ENCODE assay signal across 17 cellular contexts in genomic region chr2:236580746-236581355, GRCh38. TPM values are rescaled to one million over a fixed set of nuclear protein-coding genes. Genes with fewer than 3 reads are reported as not detected.
DNase-seq lines count a peak whose midpoint lies in the region; ATAC-seq, FAIRE-seq and TF ChIP-seq lines count a peak whose summit lies in the region.
"Had no signal": no experiment of that assay in that cellular context is flagged by ENCODE, and none has a peak within 500 bp of the region (broad histone marks: within the 10 kb centered on the region; RNA-seq: fewer than 3 reads in every experiment).

No MANE protein-coding gene starts in this region.

- no peaks in the 10 kb centered on the region for H3K27me3 Mint-ChIP-seq in activated CD8-positive, alpha-beta T cell treated with anti-CD3 and anti-CD28 coated beads, Interleukin-2, amount 10 ng/mL, durations not matched to agents 7 days and 5 days (ENCODE audit: low read depth)
- no peaks in the 10 kb centered on the region for H3K27me3 Mint-ChIP-seq in activated CD8-positive, alpha-beta T cell treated with anti-CD3 and anti-CD28 coated beads for 36 hours
- H3K27me3 Mint-ChIP-seq in brain: peaks cover 3% of the 10 kb centered on the region
- peaks cover 12% of the 10 kb centered on the region for H3K27me3 Mint-ChIP-seq in nephron (ENCODE audit: low read depth)

- H3K4me1 Mint-ChIP-seq in activated CD8-positive, alpha-beta T cell treated with anti-CD3 and anti-CD28 coated beads, Interleukin-2, amount 10 ng/mL, durations not matched to agents 7 days and 5 days (ENCODE audit: low read depth): no peaks in the 10 kb centered on the region
- H3K4me1 Mint-ChIP-seq in activated CD8-positive, alpha-beta T cell treated with anti-CD3 and anti-CD28 coated beads for 36 hours (ENCODE audit: low read depth): no peaks in the 10 kb centered on the region
- peaks cover 69% of the 10 kb centered on the region for H3K4me1 Mint-ChIP-seq in brain
- peaks cover 45% of the 10 kb centered on the region for H3K4me1 Mint-ChIP-seq in nephron

- DNase-seq in activated CD8-positive, alpha-beta T cell treated with anti-CD3 and anti-CD28 coated beads, Interleukin-2, amount 10 ng/mL, durations not matched to agents 7 days and 5 days: no peak
- DNase-seq in activated CD8-positive, alpha-beta T cell treated with anti-CD3 and anti-CD28 coated beads for 36 hours: no peak
- no peak for DNase-seq in urothelium cell line (ENCODE audit: low spot score)
- DNase-seq in NCI-H748 (lab: John Stamatoyannopoulos, UW; ENCODE audit: unreplicated experiment): no peak
- DNase-seq: 8988T, DMS79 treated with DMSO at 0.1 percent for 48 hours, NCI-H1092, NCI-H345, NCI-H526 treated with DMSO at 0.1 percent for 48 hours, PC-3 had no signal

- no peaks in the 10 kb centered on the region for H3K9me3 Mint-ChIP-seq in activated CD8-positive, alpha-beta T cell treated with anti-CD3 and anti-CD28 coated beads, Interleukin-2, amount 10 ng/mL, durations not matched to agents 7 days and 5 days (ENCODE audit: insufficient read depth)
- H3K9me3 Mint-ChIP-seq in activated CD8-positive, alpha-beta T cell treated with anti-CD3 and anti-CD28 coated beads for 36 hours: no peaks in the 10 kb centered on the region
- H3K9me3 Mint-ChIP-seq in brain: peaks cover 3 to 16% (median 6%) of the 10 kb centered on the region in 5 experiments
- H3K9me3 Mint-ChIP-seq in nephron: no peaks in the 10 kb centered on the region
- H3K9me3 Mint-ChIP-seq: GM23338 had no signal

- FAIRE-seq in urothelium cell line (lab: Jason Lieb, UNC): peak; percentile 87
- FAIRE-seq: G401.6, GM12892 had no signal

- H3K4me3 Mint-ChIP-seq in activated CD8-positive, alpha-beta T cell treated with anti-CD3 and anti-CD28 coated beads, Interleukin-2, amount 10 ng/mL, durations not matched to agents 7 days and 5 days: no peak overlapping the region
- no peak overlapping the region for H3K4me3 Mint-ChIP-seq in activated CD8-positive, alpha-beta T cell treated with anti-CD3 and anti-CD28 coated beads for 36 hours
- H3K4me3 Mint-ChIP-seq in brain: no peak overlapping the region
- no peak overlapping the region for H3K4me3 Mint-ChIP-seq in nephron
- H3K4me3 Mint-ChIP-seq: GM23338 had no signal

- CTCF ChIA-PET in activated CD8-positive, alpha-beta T cell treated with anti-CD3 and anti-CD28 coated beads, Interleukin-2, amount 10 ng/mL, durations not matched to agents 7 days and 5 days (lab: Charles Lee): interaction anchor here (1.3 to 2.4 kb wide), 2 partner anchors 11 to 12 kb away, joined by 3 to 8 read pairs; partner anchors contain the start of gene ACKR3
- CTCF ChIA-PET in activated CD8-positive, alpha-beta T cell treated with anti-CD3 and anti-CD28 coated beads for 36 hours (lab: Charles Lee): interaction anchor here (1.8 kb wide), 1 partner anchor 11 kb away, joined by 7 read pairs; the partner anchor contains the start of gene ACKR3

- H3K27ac Mint-ChIP-seq in activated CD8-positive, alpha-beta T cell treated with anti-CD3 and anti-CD28 coated beads, Interleukin-2, amount 10 ng/mL, durations not matched to agents 7 days and 5 days: peak overlapping the region; percentile 14
- H3K27ac Mint-ChIP-seq in activated CD8-positive, alpha-beta T cell treated with anti-CD3 and anti-CD28 coated beads for 36 hours: no peak overlapping the region
- H3K27ac Mint-ChIP-seq in brain (peak overlapping the region; percentile 6 to 86 (median 72)), nephron (peak overlapping the region in 2 of 3 experiments; percentile 12 to 30)

- no peak for ATAC-seq in activated CD8-positive, alpha-beta T cell treated with anti-CD3 and anti-CD28 coated beads, Interleukin-2, amount 10 ng/mL, durations not matched to agents 7 days and 5 days
- no peak for ATAC-seq in activated CD8-positive, alpha-beta T cell treated with anti-CD3 and anti-CD28 coated beads for 36 hours
- ATAC-seq in GM21515 (IDR thresholded peaks at IDR 0.05; ENCODE audit: unreplicated experiment): no peak
- ATAC-seq in HG03460 (IDR thresholded peaks at IDR 0.05; ENCODE audit: unreplicated experiment): no peak
- ATAC-seq: GM23338, PC-3 had no signal

- POLR2A ChIA-PET in activated CD8-positive, alpha-beta T cell treated with anti-CD3 and anti-CD28 coated beads, Interleukin-2, amount 10 ng/mL, durations not matched to agents 7 days and 5 days (lab: Charles Lee): interaction anchor here (0.7 kb wide), 1 partner anchor 761 kb away, joined by 3 read pairs; no protein-coding TSS in a partner anchor
- POLR2A ChIA-PET in activated CD8-positive, alpha-beta T cell treated with anti-CD3 and anti-CD28 coated beads for 36 hours (lab: Charles Lee): no interaction called here

- intact Hi-C loops in activated CD8-positive, alpha-beta T cell treated with anti-CD3 and anti-CD28 coated beads for 36 hours (cut with micrococcal nuclease): no loop called here

- peaks cover 14% of the 10 kb centered on the region for H3K36me3 Mint-ChIP-seq in activated CD8-positive, alpha-beta T cell treated with anti-CD3 and anti-CD28 coated beads, Interleukin-2, amount 10 ng/mL, durations not matched to agents 7 days and 5 days (ENCODE audit: low read depth)
- H3K36me3 Mint-ChIP-seq in activated CD8-positive, alpha-beta T cell treated with anti-CD3 and anti-CD28 coated beads for 36 hours (ENCODE audit: low read depth): peaks cover 10% of the 10 kb centered on the region
- H3K36me3 Mint-ChIP-seq in brain: peaks cover 57% of the 10 kb centered on the region
- peaks cover 62% of the 10 kb centered on the region for H3K36me3 Mint-ChIP-seq in nephron (ENCODE audit: low read depth)

- TF ChIP-seq CTCF in activated CD8-positive, alpha-beta T cell treated with anti-CD3 and anti-CD28 coated beads for 36 hours (IDR thresholded peaks at IDR 0.05): no peak
- TF ChIP-seq CTCF in brain (conservative IDR thresholded peaks at IDR 0.05) (no peak), nephron (IDR thresholded peaks at IDR 0.05; ENCODE audit: unreplicated experiment in 3 of 3) (no peak)

RNA-seq across cellular contexts. Expression of gene ACKR3, which starts 11.2 kb away (rescaled TPM):
- 1 to 10 TPM; 3.6 TPM for total RNA-seq in activated CD8-positive, alpha-beta T cell treated with anti-CD3 and anti-CD28 coated beads, Interleukin-2, amount 10 ng/mL, durations not matched to agents 7 days and 5 days
- total RNA-seq in activated CD8-positive, alpha-beta T cell treated with anti-CD3 and anti-CD28 coated beads for 36 hours: 1 to 10 TPM; 2.4 to 3.4 TPM
- polyA plus RNA-seq in brain (ENCODE audit: insufficient read depth, low read depth, low replicate concordance): 7.3 TPM
